ENCODE assay signal across 8 cellular contexts in genomic region chr19:35266149-35266903, GRCh38. TPM values are rescaled to one million over a fixed set of nuclear protein-coding genes. Genes with fewer than 3 reads are reported as not detected.
DNase-seq lines count a peak whose midpoint lies in the region; ATAC-seq and TF ChIP-seq lines count a peak whose summit lies in the region.

No MANE protein-coding gene starts in this region.

- peaks cover 21% of the 10 kb centered on the region for H3K79me1 ChIP-seq in mesenchymal stem cell (replicated peaks; ENCODE audit: low read length, poor library complexity, severe bottlenecking)

- ATAC-seq in GM19324 (IDR thresholded peaks at IDR 0.05; ENCODE audit: low FRiP score, unreplicated experiment) = no peak

- H3K4me1 ChIP-seq in mesenchymal stem cell (ENCODE audit: control insufficient read depth, insufficient read depth, low read depth, low read length) = peaks cover 28% of the 10 kb centered on the region
- peaks cover 0 to 4% of the 10 kb centered on the region in 2 donors for H3K4me1 ChIP-seq in uterus

- H3K4me2 ChIP-seq in mesenchymal stem cell (ENCODE audit: low read length, poor library complexity, severe bottlenecking) = peak overlapping the region; percentile 96

- H2BK15ac ChIP-seq in mesenchymal stem cell (ENCODE audit: low read depth, poor library complexity, severe bottlenecking) = no peak overlapping the region

- H3K23ac ChIP-seq in mesenchymal stem cell (ENCODE audit: low read length in 2 of 2) = peak overlapping the region in 1 of 2 experiments; percentile 84

- H3K27me3 ChIP-seq in brain microvascular endothelial cell (replicated peaks) (no peaks in the 10 kb centered on the region), mesenchymal stem cell (ENCODE audit: control insufficient read depth in 1 of 2, insufficient read depth in 1 of 2, low read length in 2 of 2) (peaks cover 8 to 12% of the 10 kb centered on the region in 2 experiments), uterus (no peaks in the 10 kb centered on the region)

- intact Hi-C loops in uterus (cut with DNase I; ENCODE audit: low total_unique reads) = no loop called here

- H2BK12ac ChIP-seq in mesenchymal stem cell (ENCODE audit: low read length in 2 of 2) = no peak overlapping the region

- in situ Hi-C loops in brain microvascular endothelial cell (cut with HindIII; ENCODE audit: low pct_ligation_motif_present, low sequenced_read_pairs) = no loop called here

- WGBS in mesenchymal stem cell = 95% methylated on average over 15 of the region's 20 CpGs

- TF ChIP-seq CTCF in brain microvascular endothelial cell (IDR thresholded peaks at IDR 0.05; ENCODE audit: low read depth, low read length, missing control alignments) (no peak), uterus (IDR thresholded peaks at IDR 0.05) (no peak)

- H4K91ac ChIP-seq in mesenchymal stem cell (ENCODE audit: low read length) = peak overlapping the region; percentile 80

- peak overlapping the region; percentile 57 for H4K8ac ChIP-seq in mesenchymal stem cell (ENCODE audit: low read length)

- H3K36me3 ChIP-seq in brain microvascular endothelial cell (replicated peaks) = peaks cover 9% of the 10 kb centered on the region
- H3K36me3 ChIP-seq in mesenchymal stem cell (ENCODE audit: control insufficient read depth in 1 of 2, insufficient read depth in 2 of 2, low read depth in 1 of 2, low read length in 2 of 2) = peaks cover 20 to 28% of the 10 kb centered on the region in 2 experiments
- no peaks in the 10 kb centered on the region for H3K36me3 ChIP-seq in uterus

- H3K9ac ChIP-seq in mesenchymal stem cell (ENCODE audit: low read length) = peak overlapping the region; percentile 89

- no peak overlapping the region for H2BK120ac ChIP-seq in mesenchymal stem cell (ENCODE audit: low read depth, low read length)

- no peak overlapping the region for H3K14ac ChIP-seq in mesenchymal stem cell (ENCODE audit: low read length in 2 of 2)

- peak; percentile 58 for DNase-seq in activated effector memory CD4-positive, alpha-beta T cell treated with anti-CD3 and anti-CD28 coated beads, Interleukin-2, amount 50 U/mL, for 16 hours
- no peak for DNase-seq in activated effector memory CD4-positive, alpha-beta T cell treated with Interleukin-2 at 50 U/mL for 16 hours
- no peak for DNase-seq in brain microvascular endothelial cell
- no peak for DNase-seq in mesenchymal stem cell
- DNase-seq in uterus = peak; percentile 18 to 19
- no peak for DNase-seq in NCI-H1436 (lab: John Stamatoyannopoulos, UW)
- DNase-seq in SKM-1 (lab: John Stamatoyannopoulos, UW; ENCODE audit: unreplicated experiment) = no peak

- H3K4ac ChIP-seq in mesenchymal stem cell (ENCODE audit: low read depth in 1 of 2, low read length in 2 of 2) = no peak overlapping the region

- H3K4me3 ChIP-seq in brain microvascular endothelial cell (ENCODE audit: low read depth, low read length) (peak overlapping the region; percentile 84), mesenchymal stem cell (ENCODE audit: insufficient read depth in 1 of 2, low read depth in 1 of 2, low read length in 2 of 2) (peak overlapping the region in 1 of 2 experiments; percentile 90), uterus (peak overlapping the region; percentile 74 to 83)

- no peak for TF ChIP-seq POLR2A in uterus (IDR thresholded peaks at IDR 0.05)

- H3K18ac ChIP-seq in mesenchymal stem cell (ENCODE audit: low read depth in 1 of 2, low read length in 2 of 2) = peak overlapping the region in 1 of 2 experiments; percentile 16

- no peaks in the 10 kb centered on the region for H3K9me3 ChIP-seq in mesenchymal stem cell (ENCODE audit: control insufficient read depth, low read length)
- no peaks in the 10 kb centered on the region for H3K9me3 ChIP-seq in uterus

- H2AK5ac ChIP-seq in mesenchymal stem cell (ENCODE audit: low read length, severe bottlenecking) = no peak overlapping the region

- H2AFZ ChIP-seq in mesenchymal stem cell (ENCODE audit: low read depth, low read length) = no peak overlapping the region

- H3K27ac ChIP-seq in brain microvascular endothelial cell (no peak overlapping the region), mesenchymal stem cell (ENCODE audit: low read length, poor library complexity, severe bottlenecking) (no peak overlapping the region), uterus (peak overlapping the region; percentile 99)

- no peak overlapping the region for H2BK5ac ChIP-seq in mesenchymal stem cell (ENCODE audit: low read depth, low read length, poor library complexity, severe bottlenecking)

RNA-seq across cellular contexts. Expression of gene USF2, which starts 2.4 kb away (rescaled TPM):
- 83.8 TPM for polyA plus RNA-seq in mesenchymal stem cell (2013, experiment 1 of 2)
- polyA plus RNA-seq in mesenchymal stem cell (2013, experiment 2 of 2) = 83.3 TPM
- 100 to 1,000 TPM in 1 of 4 donors, 10 to 100 TPM in 3; 48.8 to 155 (median 87.5) TPM for total RNA-seq in uterus

RNA-seq across cellular contexts. Expression of gene HAMP, which starts 16.0 kb away (rescaled TPM):
- polyA plus RNA-seq in mesenchymal stem cell (2013, experiment 1 of 2) = not detected
- polyA plus RNA-seq in mesenchymal stem cell (2013, experiment 2 of 2) = not detected
- 1 to 10 TPM in 1 of 4 donors, not detected in 3; 1.1 TPM for total RNA-seq in uterus

RNA-seq across cellular contexts. Expression of gene LSR, which starts 17.5 kb away (rescaled TPM):
- 0.52 TPM for polyA plus RNA-seq in mesenchymal stem cell (2013, experiment 1 of 2)
- 0.53 TPM for polyA plus RNA-seq in mesenchymal stem cell (2013, experiment 2 of 2)
- 10 to 100 TPM in 3 of 4 donors, 1 to 10 TPM in 1; 7.3 to 37.8 (median 20.2) TPM for total RNA-seq in uterus

RNA-seq across cellular contexts. Expression of gene MAG, which starts 25.6 kb away (rescaled TPM):
- not detected for polyA plus RNA-seq in mesenchymal stem cell (2013, experiment 1 of 2)
- polyA plus RNA-seq in mesenchymal stem cell (2013, experiment 2 of 2) = not detected
- total RNA-seq in uterus = 10 to 100 TPM in 1 of 4 donors, under 1 TPM in 1, not detected in 2; 0.91 to 15.1 TPM

RNA-seq across cellular contexts. Expression of gene FAM187B, which starts 37.8 kb away (rescaled TPM):
- not detected for polyA plus RNA-seq in mesenchymal stem cell (2013, experiment 1 of 2)
- polyA plus RNA-seq in mesenchymal stem cell (2013, experiment 2 of 2) = not detected
- under 1 TPM in 1 of 4 donors, not detected in 3; 0.21 TPM for total RNA-seq in uterus

Comparison
In these comparisons a context has a peak if more than half of its experiments do, and no peak if none do; other contexts are left out.
1. DNase-seq: peak in activated effector memory CD4-positive, alpha-beta T cell treated with anti-CD3 and anti-CD28 coated beads, Interleukin-2, amount 50 U/mL, for 16 hours (single experiment) and uterus (2 of 2); none in activated effector memory CD4-positive, alpha-beta T cell treated with Interleukin-2 at 50 U/mL for 16 hours (single experiment), brain microvascular endothelial cell (single experiment), mesenchymal stem cell (single experiment), NCI-H1436 (single experiment) and SKM-1 (single experiment).
2. H3K27ac ChIP-seq: peak in uterus (2 of 2); none in brain microvascular endothelial cell (single experiment) and mesenchymal stem cell (single experiment).